ENCODE assay signal across 8 cellular contexts in genomic region chr5:120464627-120465280, GRCh38. TPM values are rescaled to one million over a fixed set of nuclear protein-coding genes. Genes with fewer than 3 reads are reported as not detected.
DNase-seq lines count a peak whose midpoint lies in the region; ATAC-seq and TF ChIP-seq lines count a peak whose summit lies in the region.

No MANE protein-coding gene starts in this region.

- H3K36me3 Mint-ChIP-seq in activated T-cell treated with anti-CD3 and anti-CD28 coated beads, Interleukin-2, amount 50 U/mL, for 4 hours (ENCODE audit: insufficient read depth) = no peaks in the 10 kb centered on the region
- H3K36me3 Mint-ChIP-seq in osteocyte (ENCODE audit: unreplicated experiment) = no peaks in the 10 kb centered on the region

- H3K27me3 Mint-ChIP-seq in activated T-cell treated with anti-CD3 and anti-CD28 coated beads, Interleukin-2, amount 50 U/mL, for 4 hours (ENCODE audit: low read depth) = peaks cover 36% of the 10 kb centered on the region
- H3K27me3 Mint-ChIP-seq in osteocyte (ENCODE audit: unreplicated experiment) = no peaks in the 10 kb centered on the region

- POLR2A ChIA-PET in HEK293 (lab: Yijun Ruan, JAX) = no interaction called here

- H3K4me3 ChIP-seq in BE2C (ENCODE audit: low read depth, low read length) (peak overlapping the region; percentile 80), HEK293 (ENCODE audit: low read depth, low read length) (peak overlapping the region; percentile 61)

- DNase-seq in BE2C (peak; percentile 52), head of caudate nucleus (peak in 39 of 42 donors; percentile 10 to 63 (median 31)), osteocyte (ENCODE audit: extremely low spot score, unreplicated experiment) (peak; percentile 84), globus pallidus (ENCODE audit: low spot score) (no peak), NCI-H2029 (lab: John Stamatoyannopoulos, UW) (no peak)
- no peak for DNase-seq in activated T-cell treated with anti-CD3 and anti-CD28 coated beads, Interleukin-2, amount 50 U/mL, for 4 hours
- DNase-seq in activated effector memory CD4-positive, alpha-beta T cell treated with anti-CD3 and anti-CD28 coated beads, Interleukin-2, amount 50 U/mL, for 16 hours = no peak

- peaks cover 10% of the 10 kb centered on the region for H3K4me1 Mint-ChIP-seq in activated T-cell treated with anti-CD3 and anti-CD28 coated beads, Interleukin-2, amount 50 U/mL, for 4 hours (ENCODE audit: low read depth)
- H3K4me1 Mint-ChIP-seq in osteocyte (ENCODE audit: unreplicated experiment) = peaks cover 44% of the 10 kb centered on the region

- H3K4me1 ChIP-seq in BE2C = peaks cover 6% of the 10 kb centered on the region
- H3K4me1 ChIP-seq in HEK293 (ENCODE audit: control insufficient read depth, insufficient read depth, low read length) = peaks cover 3% of the 10 kb centered on the region; the same call in 1 of the 2 replicates

- peak overlapping the region; percentile 69 for H3K4me3 Mint-ChIP-seq in activated T-cell treated with anti-CD3 and anti-CD28 coated beads, Interleukin-2, amount 50 U/mL, for 4 hours
- H3K4me3 Mint-ChIP-seq in osteocyte (ENCODE audit: unreplicated experiment) = peak overlapping the region; percentile 94

- H3K36me3 ChIP-seq in BE2C = no peaks in the 10 kb centered on the region
- H3K36me3 ChIP-seq in HEK293 (ENCODE audit: control insufficient read depth in 2 of 2, insufficient read depth in 1 of 2, low read length in 2 of 2) = no peaks in the 10 kb centered on the region

- peak; percentile 16 to 22 for ATAC-seq in activated T-cell treated with anti-CD3 and anti-CD28 coated beads, Interleukin-2, amount 50 U/mL, for 4 hours

- CTCF ChIA-PET in HEK293 (lab: Yijun Ruan, JAX) = interaction anchor here (0.5 to 0.6 kb wide), 2 partner anchors 9 to 12 kb away, joined by 3 read pairs; no protein-coding TSS in a partner anchor

- no peaks in the 10 kb centered on the region for H3K9me3 Mint-ChIP-seq in activated T-cell treated with anti-CD3 and anti-CD28 coated beads, Interleukin-2, amount 50 U/mL, for 4 hours
- H3K9me3 Mint-ChIP-seq in osteocyte (ENCODE audit: unreplicated experiment) = no peaks in the 10 kb centered on the region

- H3K9me3 ChIP-seq in BE2C (no peaks in the 10 kb centered on the region), HEK293 (ENCODE audit: control insufficient read depth, insufficient read depth, low read depth, low read length) (no peaks in the 10 kb centered on the region)

- no peaks in the 10 kb centered on the region for H3K27me3 ChIP-seq in BE2C

- H3K27ac ChIP-seq in HEK293 (ENCODE audit: extremely low read depth, low read depth, low read length) = no peak overlapping the region

- intact Hi-C loops in head of caudate nucleus (cut with DNase I) = no loop called here

- H3K27ac Mint-ChIP-seq in osteocyte (ENCODE audit: unreplicated experiment) = peak overlapping the region; percentile 89

- no peak for TF ChIP-seq CTCF in BE2C (IDR thresholded peaks at IDR 0.05; ENCODE audit: low read depth, low read length)
- no peak for TF ChIP-seq CTCF in HEK293 (tag by site-specific recombination; IDR thresholded peaks at IDR 0.05)
- no peak for TF ChIP-seq CTCF in osteocyte (IDR thresholded peaks at IDR 0.05)

TF ChIP-seq in HEK293, 187 proteins besides CTCF, POLR2A, EP300 and RAD21 (continues in another document):
- TF ChIP-seq ZNF521 (tag by site-specific recombination; IDR thresholded peaks at IDR 0.05) = no peak
- TF ChIP-seq, protein P1, sequence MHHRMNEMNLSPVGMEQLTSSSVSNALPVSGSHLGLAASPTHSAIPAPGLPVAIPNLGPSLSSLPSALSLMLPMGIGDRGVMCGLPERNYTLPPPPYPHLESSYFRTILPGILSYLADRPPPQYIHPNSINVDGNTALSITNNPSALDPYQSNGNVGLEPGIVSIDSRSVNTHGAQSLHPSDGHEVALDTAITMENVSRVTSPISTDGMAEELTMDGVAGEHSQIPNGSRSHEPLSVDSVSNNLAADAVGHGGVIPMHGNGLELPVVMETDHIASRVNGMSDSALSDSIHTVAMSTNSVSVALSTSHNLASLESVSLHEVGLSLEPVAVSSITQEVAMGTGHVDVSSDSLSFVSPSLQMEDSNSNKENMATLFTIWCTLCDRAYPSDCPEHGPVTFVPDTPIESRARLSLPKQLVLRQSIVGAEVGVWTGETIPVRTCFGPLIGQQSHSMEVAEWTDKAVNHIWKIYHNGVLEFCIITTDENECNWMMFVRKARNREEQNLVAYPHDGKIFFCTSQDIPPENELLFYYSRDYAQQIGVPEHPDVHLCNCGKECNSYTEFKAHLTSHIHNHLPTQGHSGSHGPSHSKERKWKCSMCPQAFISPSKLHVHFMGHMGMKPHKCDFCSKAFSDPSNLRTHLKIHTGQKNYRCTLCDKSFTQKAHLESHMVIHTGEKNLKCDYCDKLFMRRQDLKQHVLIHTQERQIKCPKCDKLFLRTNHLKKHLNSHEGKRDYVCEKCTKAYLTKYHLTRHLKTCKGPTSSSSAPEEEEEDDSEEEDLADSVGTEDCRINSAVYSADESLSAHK (tag by site-specific recombination; IDR thresholded peaks at IDR 0.05) = no peak
- no peak for TF ChIP-seq ZNF677 (tag by site-specific recombination; IDR thresholded peaks at IDR 0.05)
- TF ChIP-seq ZNF335 (tag by site-specific recombination; conservative IDR thresholded peaks at IDR 0.05) = peak; percentile 61
- TF ChIP-seq, protein P2, sequence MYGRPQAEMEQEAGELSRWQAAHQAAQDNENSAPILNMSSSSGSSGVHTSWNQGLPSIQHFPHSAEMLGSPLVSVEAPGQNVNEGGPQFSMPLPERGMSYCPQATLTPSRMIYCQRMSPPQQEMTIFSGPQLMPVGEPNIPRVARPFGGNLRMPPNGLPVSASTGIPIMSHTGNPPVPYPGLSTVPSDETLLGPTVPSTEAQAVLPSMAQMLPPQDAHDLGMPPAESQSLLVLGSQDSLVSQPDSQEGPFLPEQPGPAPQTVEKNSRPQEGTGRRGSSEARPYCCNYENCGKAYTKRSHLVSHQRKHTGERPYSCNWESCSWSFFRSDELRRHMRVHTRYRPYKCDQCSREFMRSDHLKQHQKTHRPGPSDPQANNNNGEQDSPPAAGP (tag by site-specific recombination; IDR thresholded peaks at IDR 0.05) = peak; percentile 15; the same call in 1 of the 2 replicates
- no peak for TF ChIP-seq ZNF391 (tag by site-specific recombination; IDR thresholded peaks at IDR 0.05; ENCODE audit: borderline replicate concordance, low read depth)
- no peak for TF ChIP-seq ZNF621 (tag by site-specific recombination; IDR thresholded peaks at IDR 0.05)
- TF ChIP-seq ZNF202 (tag by site-specific recombination; IDR thresholded peaks at IDR 0.05; ENCODE audit: borderline replicate concordance) = peak; percentile 15; the same call in 1 of the 2 replicates
- TF ChIP-seq, protein P3, sequence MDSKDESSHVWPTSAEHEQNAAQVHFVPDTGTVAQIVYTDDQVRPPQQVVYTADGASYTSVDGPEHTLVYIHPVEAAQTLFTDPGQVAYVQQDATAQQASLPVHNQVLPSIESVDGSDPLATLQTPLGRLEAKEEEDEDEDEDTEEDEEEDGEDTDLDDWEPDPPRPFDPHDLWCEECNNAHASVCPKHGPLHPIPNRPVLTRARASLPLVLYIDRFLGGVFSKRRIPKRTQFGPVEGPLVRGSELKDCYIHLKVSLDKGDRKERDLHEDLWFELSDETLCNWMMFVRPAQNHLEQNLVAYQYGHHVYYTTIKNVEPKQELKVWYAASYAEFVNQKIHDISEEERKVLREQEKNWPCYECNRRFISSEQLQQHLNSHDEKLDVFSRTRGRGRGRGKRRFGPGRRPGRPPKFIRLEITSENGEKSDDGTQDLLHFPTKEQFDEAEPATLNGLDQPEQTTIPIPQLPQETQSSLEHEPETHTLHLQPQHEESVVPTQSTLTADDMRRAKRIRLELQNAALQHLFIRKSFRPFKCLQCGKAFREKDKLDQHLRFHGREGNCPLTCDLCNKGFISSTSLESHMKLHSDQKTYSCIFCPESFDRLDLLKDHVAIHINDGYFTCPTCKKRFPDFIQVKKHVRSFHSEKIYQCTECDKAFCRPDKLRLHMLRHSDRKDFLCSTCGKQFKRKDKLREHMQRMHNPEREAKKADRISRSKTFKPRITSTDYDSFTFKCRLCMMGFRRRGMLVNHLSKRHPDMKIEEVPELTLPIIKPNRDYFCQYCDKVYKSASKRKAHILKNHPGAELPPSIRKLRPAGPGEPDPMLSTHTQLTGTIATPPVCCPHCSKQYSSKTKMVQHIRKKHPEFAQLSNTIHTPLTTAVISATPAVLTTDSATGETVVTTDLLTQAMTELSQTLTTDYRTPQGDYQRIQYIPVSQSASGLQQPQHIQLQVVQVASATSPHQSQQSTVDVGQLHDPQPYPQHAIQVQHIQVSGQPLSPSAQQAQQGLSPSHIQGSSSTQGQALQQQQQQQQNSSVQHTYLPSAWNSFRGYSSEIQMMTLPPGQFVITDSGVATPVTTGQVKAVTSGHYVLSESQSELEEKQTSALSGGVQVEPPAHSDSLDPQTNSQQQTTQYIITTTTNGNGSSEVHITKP (tag by site-specific recombination; IDR thresholded peaks at IDR 0.05) = 0 out of 2 replicates have a peak, but pooled peaks have one; percentile 29
- no peak for TF ChIP-seq SCRT1 (tag by site-specific recombination; IDR thresholded peaks at IDR 0.05; ENCODE audit: borderline replicate concordance)
- peak; percentile 65 for TF ChIP-seq ZBTB17 (tag by site-specific recombination; IDR thresholded peaks at IDR 0.05)
- TF ChIP-seq ZXDB (tag by site-specific recombination; IDR thresholded peaks at IDR 0.05) = no peak
- 0 out of 2 replicates have a peak, but pooled peaks have one; percentile 8 for TF ChIP-seq GLIS2 (tag by site-specific recombination; IDR thresholded peaks at IDR 0.05)
- TF ChIP-seq OVOL3 (tag by site-specific recombination; IDR thresholded peaks at IDR 0.05) = no peak

RNA-seq across cellular contexts. Expression of gene PRR16, which starts 0.7 kb away (rescaled TPM):
- 1.6 TPM for polyA plus RNA-seq in BE2C (2012; ENCODE audit: insufficient read depth, insufficient read length, low read depth)
- not detected for total RNA-seq in activated T-cell treated with anti-CD3 and anti-CD28 coated beads, Interleukin-2, amount 50 U/mL, for 4 hours
- 18.3 and 20.9 TPM in 2 replicates for total RNA-seq in osteocyte

Comparison
In these comparisons a context has a peak if more than half of its experiments do, and no peak if none do; other contexts are left out.
1. DNase-seq: peak in BE2C (single experiment), head of caudate nucleus (39 of 42) and osteocyte (single experiment); none in activated T-cell treated with anti-CD3 and anti-CD28 coated beads, Interleukin-2, amount 50 U/mL, for 4 hours (single experiment), globus pallidus (single experiment), NCI-H2029 (single experiment) and activated effector memory CD4-positive, alpha-beta T cell treated with anti-CD3 and anti-CD28 coated beads, Interleukin-2, amount 50 U/mL, for 16 hours (single experiment).
2. RNA of gene PRR16, which starts 0.7 kb away (total RNA-seq): 18.3 to 20.9 TPM in osteocyte; not detected in activated T-cell treated with anti-CD3 and anti-CD28 coated beads, Interleukin-2, amount 50 U/mL, for 4 hours; every median in the first group is over 10 times any median in the second.